In the genomic region with DNA sequence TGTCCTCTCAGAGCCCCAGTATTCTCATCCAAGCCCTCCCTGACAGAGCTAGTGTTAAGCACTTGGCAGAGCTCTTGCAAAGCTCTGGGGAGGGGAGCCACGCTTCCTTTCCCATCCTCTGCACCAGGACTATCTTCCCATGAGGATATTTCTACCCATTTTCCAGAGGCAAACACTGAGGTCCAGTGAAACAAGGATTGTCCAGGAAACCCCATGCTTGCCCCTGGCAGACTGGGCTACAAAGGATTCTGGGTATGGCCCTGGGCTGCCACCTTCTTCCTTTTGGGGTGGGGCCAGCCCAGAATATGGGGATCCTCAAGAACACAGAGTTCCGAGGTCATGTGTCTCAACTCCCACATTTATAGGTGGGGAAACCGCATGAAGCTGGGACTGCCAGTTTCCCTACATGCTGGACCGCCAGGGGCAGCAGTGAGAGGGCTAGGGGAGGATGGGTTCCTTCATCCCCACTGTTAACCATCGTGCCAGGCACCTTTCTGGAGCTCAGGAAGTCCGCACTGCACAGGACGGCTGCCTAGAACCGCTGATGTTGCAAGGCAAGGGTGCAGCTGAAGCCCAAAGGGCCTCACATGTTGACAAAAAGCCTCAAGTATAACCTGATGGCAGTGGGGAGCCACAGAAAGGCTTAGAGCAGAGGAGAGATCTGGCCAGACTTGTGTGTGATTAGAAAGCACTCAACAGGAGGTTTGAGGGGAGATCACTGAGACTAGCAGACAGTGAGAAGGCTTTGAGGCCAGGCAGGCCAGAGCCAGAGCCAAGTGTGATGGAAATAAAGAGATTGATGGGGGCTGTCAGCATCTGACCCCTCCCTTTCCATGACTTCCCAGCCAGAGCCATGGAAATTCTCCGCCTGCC, we compare ENCODE assay signal across 16 cellular contexts. TPM values are rescaled to one million over a fixed set of nuclear protein-coding genes. Genes with fewer than 3 reads are reported as not detected.
DNase-seq lines count a peak whose midpoint lies in the region; FAIRE-seq and TF ChIP-seq lines count a peak whose summit lies in the region.
"Had no signal": no experiment of that assay in that cellular context is flagged by ENCODE, and none has a peak within 500 bp of the region (broad histone marks: within the 10 kb centered on the region; RNA-seq: fewer than 3 reads in every experiment).

No MANE protein-coding gene starts in this region.

- FAIRE-seq in small intestine (lab: Jason Lieb, UNC): no peak
- FAIRE-seq: H54 had no signal

- TF ChIP-seq CTCF in HFF-Myc (IDR thresholded peaks at IDR 0.05; ENCODE audit: low read depth, low read length, missing control alignments) (peak; percentile 89), endodermal cell (conservative IDR thresholded peaks at IDR 0.05) (peak; percentile 23)

- no peaks in the 10 kb centered on the region for H3K36me3 Mint-ChIP-seq in endodermal cell (ENCODE audit: low read depth)

- no peaks in the 10 kb centered on the region for H3K9me3 ChIP-seq in endodermal cell (ENCODE audit: control insufficient read depth, low read length)
- no peaks in the 10 kb centered on the region for H3K9me3 ChIP-seq in small intestine (ENCODE audit: control insufficient read depth, low read depth)
- H3K9me3 ChIP-seq: prostate gland, SK-N-SH had no signal

- H3K36me3 ChIP-seq in endodermal cell (ENCODE audit: control insufficient read depth, insufficient read depth, low read length): no peaks in the 10 kb centered on the region
- H3K36me3 ChIP-seq in small intestine (ENCODE audit: control insufficient read depth in 2 of 2, insufficient read depth in 2 of 2, low read length in 2 of 2): no peaks in the 10 kb centered on the region
- H3K36me3 ChIP-seq: prostate gland had no signal

- H3K9me3 Mint-ChIP-seq in endodermal cell: no peaks in the 10 kb centered on the region
- H3K9me3 Mint-ChIP-seq: effector memory CD8-positive, alpha-beta T cell had no signal

- no peaks in the 10 kb centered on the region for H3K27me3 ChIP-seq in endodermal cell (ENCODE audit: control insufficient read depth, insufficient read depth, low read length, poor library complexity, severe bottlenecking)
- no peaks in the 10 kb centered on the region for H3K27me3 ChIP-seq in small intestine (ENCODE audit: control insufficient read depth in 2 of 2, insufficient read depth in 2 of 2, low read length in 2 of 2)

- H3K4me1 Mint-ChIP-seq in endodermal cell: peaks cover 17% of the 10 kb centered on the region

- peak; percentile 45 for DNase-seq in activated T-cell treated with anti-CD3 and anti-CD28 coated beads, Interleukin-2, amount 50 U/mL, for 1 hour
- DNase-seq in activated T-cell treated with anti-CD3 and anti-CD28 coated beads for 4 hours (no peak), HFF-Myc (ENCODE audit: extremely low read depth, low read depth) (no peak), endodermal cell (no peak), small intestine (peak; percentile 42), NCI-H2227 (lab: John Stamatoyannopoulos, UW; ENCODE audit: unreplicated experiment) (no peak)
- no peak for DNase-seq in NK-92 treated with Interleukin-12 subunit alpha and Interleukin-12 subunit beta, amount 100 ng/mL, for 24 hours (lab: John Stamatoyannopoulos, UW)
- DNase-seq in activated CD4-positive, CD25-positive, alpha-beta regulatory T cell (lab: John Stamatoyannopoulos, UW): no peak
- DNase-seq: amygdala; C1 segment of cervical spinal cord; effector memory CD8-positive, alpha-beta T cell; hippocampal formation; NCI-H446; SK-N-SH had no signal

- H3K27ac ChIP-seq in endodermal cell (ENCODE audit: low read depth, low read length): no peak overlapping the region
- no peak overlapping the region for H3K27ac ChIP-seq in small intestine (ENCODE audit: low read depth in 1 of 2, low read length in 1 of 2)
- H3K27ac ChIP-seq: prostate gland had no signal

- H3K9ac ChIP-seq in endodermal cell (ENCODE audit: extremely low read depth, low read length, poor library complexity, severe bottlenecking): no peak overlapping the region
- H3K9ac ChIP-seq: SK-N-SH had no signal

- peaks cover 9% of the 10 kb centered on the region for H3K4me1 ChIP-seq in endodermal cell (ENCODE audit: control insufficient read depth, insufficient read depth, low read length)
- peaks cover 2 to 3% of the 10 kb centered on the region in 2 donors for H3K4me1 ChIP-seq in small intestine (ENCODE audit: control insufficient read depth in 2 of 2, insufficient read depth in 1 of 2, low read depth in 1 of 2, low read length in 1 of 2)
- H3K4me1 ChIP-seq: prostate gland had no signal

- no peak overlapping the region for H3K4me3 Mint-ChIP-seq in endodermal cell
- H3K4me3 Mint-ChIP-seq: effector memory CD8-positive, alpha-beta T cell had no signal

- H3K27ac Mint-ChIP-seq in endodermal cell: no peak overlapping the region
- H3K27ac Mint-ChIP-seq: effector memory CD8-positive, alpha-beta T cell had no signal

- H3K4me3 ChIP-seq in HFF-Myc (replicated peaks; ENCODE audit: low read depth, low read length) (no peak overlapping the region), endodermal cell (ENCODE audit: low read length) (no peak overlapping the region), small intestine (ENCODE audit: low read depth in 1 of 2, low read length in 2 of 2) (no peak overlapping the region)
- H3K4me3 ChIP-seq: prostate gland had no signal

- 74 to 80% methylated on average over 7 to 9 of the region's 9 CpGs for WGBS in endodermal cell (ENCODE audit: insufficient coverage in 1 of 2, insufficient read length in 1 of 2), 2 experiments
- 56 to 74% (median 69%) methylated on average over 9 of the region's 9 CpGs for WGBS in small intestine, 3 donors

- peaks cover 28% of the 10 kb centered on the region for H3K27me3 Mint-ChIP-seq in endodermal cell (ENCODE audit: insufficient read depth)
- H3K27me3 Mint-ChIP-seq: effector memory CD8-positive, alpha-beta T cell had no signal

RNA-seq across cellular contexts. Expression of a gene that starts 5.5 kb away (rescaled TPM):
- 10 to 100 TPM; 32.8 to 45.8 TPM for total RNA-seq in endodermal cell
- polyA plus RNA-seq in endodermal cell (2013, experiment 1 of 2): 63.0 TPM
- polyA plus RNA-seq in endodermal cell (2013, experiment 2 of 2): 64.5 TPM
- 10 to 100 TPM; 17.6 to 42.3 (median 26.8) TPM for polyA plus RNA-seq in small intestine

RNA-seq across cellular contexts. Expression of a gene that starts 35.4 kb away (rescaled TPM):
- 1 to 10 TPM; 3.0 to 3.4 TPM for total RNA-seq in endodermal cell
- 1.8 TPM for polyA plus RNA-seq in endodermal cell (2013, experiment 1 of 2)
- 2.3 TPM for polyA plus RNA-seq in endodermal cell (2013, experiment 2 of 2)
- under 1 TPM in 2 of 3 donors, not detected in 1; under 0.01 to 0.69 TPM for polyA plus RNA-seq in small intestine

Comparison
In these comparisons a context has a peak if more than half of its experiments do, and no peak if none do; other contexts are left out.
1. DNase-seq: peak in activated T-cell treated with anti-CD3 and anti-CD28 coated beads, Interleukin-2, amount 50 U/mL, for 1 hour (single experiment) and small intestine (single experiment); none in activated T-cell treated with anti-CD3 and anti-CD28 coated beads for 4 hours (single experiment), HFF-Myc (single experiment), endodermal cell (single experiment), NK-92 treated with Interleukin-12 subunit alpha and Interleukin-12 subunit beta, amount 100 ng/mL, for 24 hours (single experiment), NCI-H2227 (single experiment) and activated CD4-positive, CD25-positive, alpha-beta regulatory T cell (0 of 4).